In the genomic region with DNA sequence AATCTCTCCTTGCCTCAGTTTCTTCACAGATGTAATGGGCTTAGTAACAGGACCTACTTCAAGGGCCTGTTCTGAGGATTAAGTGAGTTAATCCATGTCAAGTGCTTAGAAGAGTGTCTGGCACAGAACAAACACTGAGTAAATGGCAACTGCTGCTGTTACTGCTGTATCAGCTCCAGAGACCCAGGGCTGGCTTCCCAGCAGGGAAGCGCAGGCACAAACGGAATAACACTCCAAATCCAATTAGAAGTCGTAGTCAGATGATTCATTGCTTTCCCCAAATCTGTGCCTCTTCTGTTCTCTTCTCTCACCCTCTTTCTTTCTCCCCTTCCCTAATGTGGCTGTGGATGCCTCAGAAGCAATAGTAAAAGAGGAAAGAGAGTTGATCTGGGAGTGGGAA, we compare ENCODE assay signal across 16 cellular contexts.
DNase-seq lines count a peak whose midpoint lies in the region; ATAC-seq and TF ChIP-seq lines count a peak whose summit lies in the region.
"Had no signal": no experiment of that assay in that cellular context is flagged by ENCODE, and none has a peak within 500 bp of the region (broad histone marks: within the 10 kb centered on the region; RNA-seq: fewer than 3 reads in every experiment).

No MANE protein-coding gene starts in this region.

- intact Hi-C loops in left lung (cut with DNase I): no loop called here
- intact Hi-C loops in activated CD4-positive, alpha-beta memory T cell treated with anti-CD3 and anti-CD28 coated beads for 36 hours (cut with micrococcal nuclease): no loop called here

- no peaks in the 10 kb centered on the region for H3K36me3 Mint-ChIP-seq in activated CD4-positive, alpha-beta memory T cell treated with anti-CD3 and anti-CD28 coated beads for 36 hours
- H3K36me3 Mint-ChIP-seq: activated CD8-positive, alpha-beta memory T cell treated with anti-CD3 and anti-CD28 coated beads, Interleukin-2, amount 10 ng/mL, durations not matched to agents 7 days and 5 days had no signal

- in situ Hi-C loops in GM13976 (cut with MboI; ENCODE audit: low sequenced_read_pairs, unreplicated experiment): no loop called here

- H3K27ac ChIP-seq in left lung: no peak overlapping the region
- H3K27ac ChIP-seq: brain microvascular endothelial cell, parathyroid adenoma had no signal

- POLR2A ChIA-PET in activated CD4-positive, alpha-beta memory T cell treated with anti-CD3 and anti-CD28 coated beads for 36 hours (lab: Charles Lee): no interaction called here

- no peak overlapping the region for H3K27ac Mint-ChIP-seq in activated CD4-positive, alpha-beta memory T cell treated with anti-CD3 and anti-CD28 coated beads for 36 hours
- H3K27ac Mint-ChIP-seq: activated CD8-positive, alpha-beta memory T cell treated with anti-CD3 and anti-CD28 coated beads, Interleukin-2, amount 10 ng/mL, durations not matched to agents 7 days and 5 days had no signal

- peak; percentile 44 for ATAC-seq in left lung
- no peak for ATAC-seq in GM18867 (IDR thresholded peaks at IDR 0.05; ENCODE audit: unreplicated experiment)
- ATAC-seq: activated CD8-positive, alpha-beta memory T cell treated with anti-CD3 and anti-CD28 coated beads, Interleukin-2, amount 10 ng/mL, durations not matched to agents 7 days and 5 days; GM12878 had no signal

- H3K9me3 Mint-ChIP-seq in activated CD4-positive, alpha-beta memory T cell treated with anti-CD3 and anti-CD28 coated beads for 36 hours: peaks cover 9% of the 10 kb centered on the region

- TF ChIP-seq CTCF in AG10803 (conservative IDR thresholded peaks at IDR 0.05; ENCODE audit: low read length) (no peak), left lung (IDR thresholded peaks at IDR 0.05) (no peak), GM13976 (IDR thresholded peaks at IDR 0.05; ENCODE audit: borderline replicate concordance, control extremely low read depth, extremely low read depth, insufficient read depth, missing control alignments) (no peak)

- DNase-seq in AG10803 (ENCODE audit: low read depth) (peak; percentile 23), EH (ENCODE audit: low read depth) (peak; percentile 28), NCI-H524 (lab: John Stamatoyannopoulos, UW) (peak; percentile 95 to 97), left lung (no peak), GM13976 (ENCODE audit: low spot score) (no peak), medulla oblongata (ENCODE audit: extremely low spot score) (no peak)
- no peak for DNase-seq in activated CD4-positive, alpha-beta memory T cell treated with anti-CD3 and anti-CD28 coated beads for 36 hours
- DNase-seq: activated CD8-positive, alpha-beta memory T cell treated with anti-CD3 and anti-CD28 coated beads, Interleukin-2, amount 10 ng/mL, durations not matched to agents 7 days and 5 days; activated naive CD4-positive, alpha-beta T cell treated with Interleukin-2 at 50 U/mL for 16 hours; DND-41; NCI-H1048 had no signal

- H3K27me3 Mint-ChIP-seq in activated CD4-positive, alpha-beta memory T cell treated with anti-CD3 and anti-CD28 coated beads for 36 hours: peaks cover 6% of the 10 kb centered on the region

- H3K36me3 ChIP-seq in left lung: no peaks in the 10 kb centered on the region
- H3K36me3 ChIP-seq: brain microvascular endothelial cell had no signal

- H3K9me3 ChIP-seq in left lung: no peaks in the 10 kb centered on the region

- no peak overlapping the region for H3K4me3 ChIP-seq in AG10803 (ENCODE audit: low read length)
- no peak overlapping the region for H3K4me3 ChIP-seq in left lung
- H3K4me3 ChIP-seq: GM12878, lung had no signal

- no peak overlapping the region for H3K4me3 Mint-ChIP-seq in activated CD4-positive, alpha-beta memory T cell treated with anti-CD3 and anti-CD28 coated beads for 36 hours
- H3K4me3 Mint-ChIP-seq: activated CD8-positive, alpha-beta memory T cell treated with anti-CD3 and anti-CD28 coated beads, Interleukin-2, amount 10 ng/mL, durations not matched to agents 7 days and 5 days had no signal

- CTCF ChIA-PET in activated CD4-positive, alpha-beta memory T cell treated with anti-CD3 and anti-CD28 coated beads for 36 hours (lab: Charles Lee): no interaction called here

- H3K4me1 Mint-ChIP-seq in activated CD4-positive, alpha-beta memory T cell treated with anti-CD3 and anti-CD28 coated beads for 36 hours (ENCODE audit: low read depth): no peaks in the 10 kb centered on the region
- H3K4me1 Mint-ChIP-seq: activated CD8-positive, alpha-beta memory T cell treated with anti-CD3 and anti-CD28 coated beads, Interleukin-2, amount 10 ng/mL, durations not matched to agents 7 days and 5 days had no signal

- H3K4me1 ChIP-seq in left lung: no peaks in the 10 kb centered on the region
- H3K4me1 ChIP-seq: parathyroid adenoma had no signal

- peaks cover 0 to 7% of the 10 kb centered on the region in 2 donors for H3K27me3 ChIP-seq in left lung
- H3K27me3 ChIP-seq: brain microvascular endothelial cell had no signal

Comparison
In these comparisons a context has a peak if more than half of its experiments do, and no peak if none do; other contexts are left out.
1. DNase-seq: peak in AG10803 (single experiment), EH (single experiment) and NCI-H524 (2 of 2); none in left lung (0 of 2), GM13976 (single experiment), activated CD4-positive, alpha-beta memory T cell treated with anti-CD3 and anti-CD28 coated beads for 36 hours (single experiment) and medulla oblongata (single experiment).